ENCODE assay signal across 10 cellular contexts in the genomic region with DNA sequence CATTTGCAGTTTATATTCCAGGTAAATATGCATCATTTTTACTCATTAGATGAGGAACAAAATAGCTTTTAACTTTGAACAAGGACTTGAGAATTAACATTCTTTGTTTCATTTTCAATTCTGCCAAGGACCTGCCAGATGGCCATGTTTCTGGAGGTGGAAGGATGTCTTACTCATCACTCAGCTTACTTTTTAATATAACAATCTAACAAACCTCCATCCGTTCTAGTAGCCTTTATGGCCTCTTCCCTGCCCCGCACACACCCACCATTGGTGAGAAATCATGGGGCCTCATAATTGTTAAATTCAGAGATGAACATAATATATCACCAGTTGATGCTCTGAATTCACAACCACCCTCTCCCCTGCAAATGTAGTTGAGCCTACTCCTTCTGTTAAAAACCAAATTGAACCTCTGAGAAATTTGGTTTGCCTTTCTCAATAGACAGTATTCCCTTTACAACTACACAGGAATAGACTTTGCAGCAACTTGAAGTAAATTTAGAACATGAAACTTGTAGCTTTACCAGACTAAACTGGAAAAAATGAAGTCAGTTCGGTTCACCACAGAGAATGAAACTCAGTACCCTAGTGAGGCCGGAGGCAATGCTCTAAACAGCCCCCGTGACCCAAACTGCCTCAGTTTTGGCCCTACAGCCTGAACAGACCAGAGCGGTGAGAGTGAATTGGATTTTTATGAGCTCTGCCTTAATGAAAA. TPM values are rescaled to one million over a fixed set of nuclear protein-coding genes. Genes with fewer than 3 reads are reported as not detected.
DNase-seq lines count a peak whose midpoint lies in the region; ATAC-seq and TF ChIP-seq lines count a peak whose summit lies in the region.
"Had no signal": no experiment of that assay in that cellular context is flagged by ENCODE, and none has a peak within 500 bp of the region (broad histone marks: within the 10 kb centered on the region; RNA-seq: fewer than 3 reads in every experiment).

No MANE protein-coding gene starts in this region.

- H2BK5ac ChIP-seq in IMR-90 (ENCODE audit: low read depth, low read length, poor library complexity, severe bottlenecking), result no peak overlapping the region

- H3K79me1 ChIP-seq in IMR-90 (ENCODE audit: low read depth in 1 of 2, low read length in 2 of 2), result no peaks in the 10 kb centered on the region

- WGBS in IMR-90 (ENCODE audit: extremely low coverage in 2 of 2, insufficient read length in 1 of 2), 2 experiments, result no CpG with 5 or more reads among the region's 6 CpGs

- in situ Hi-C loops in IMR-90 (cut with MboI; ENCODE audit: low sequenced_read_pairs), result no loop called here

- H3K4me3 ChIP-seq in IMR-90 (ENCODE audit: insufficient read depth, low read depth, low read length), result no peak overlapping the region

- peaks cover 6% of the 10 kb centered on the region for H3K27me3 ChIP-seq in IMR-90 (ENCODE audit: control insufficient read depth, insufficient read depth, low read length)
- H3K27me3 ChIP-seq: brain microvascular endothelial cell had no signal

- H2AK9ac ChIP-seq in IMR-90 (replicated peaks; ENCODE audit: low read depth, low read length, poor library complexity), result no peak overlapping the region

- no peaks in the 10 kb centered on the region for H3K27me3 Mint-ChIP-seq in memory B cell
- no peaks in the 10 kb centered on the region for H3K27me3 Mint-ChIP-seq in naive thymus-derived CD8-positive, alpha-beta T cell
- no peaks in the 10 kb centered on the region for H3K27me3 Mint-ChIP-seq in endothelial cell (ENCODE audit: unreplicated experiment)

- H4K20me1 ChIP-seq in IMR-90 (ENCODE audit: insufficient read depth, low read length), result no peaks in the 10 kb centered on the region

- H4K8ac ChIP-seq in IMR-90 (ENCODE audit: low read depth in 2 of 2, low read length in 2 of 2), result no peak overlapping the region

- peak; percentile 81 for ATAC-seq in GM18870 (IDR thresholded peaks at IDR 0.05; ENCODE audit: unreplicated experiment)
- peak; percentile 90 for ATAC-seq in GM21786 (IDR thresholded peaks at IDR 0.05; ENCODE audit: unreplicated experiment)
- ATAC-seq in IMR-90 (ENCODE audit: low read depth), result peak; percentile 51; the same call in 1 of the 2 replicates
- no peak for ATAC-seq in memory B cell (ENCODE audit: low read depth)
- ATAC-seq in naive thymus-derived CD8-positive, alpha-beta T cell, result no peak
- no peak for ATAC-seq in omental fat pad (ENCODE audit: low FRiP score)
- ATAC-seq: Panc1 had no signal

- dilution Hi-C loops in IMR-90 (cut with HindIII; ENCODE audit: low sequenced_read_pairs, unreplicated experiment), result no loop called here

- no peak overlapping the region for H4K5ac ChIP-seq in IMR-90 (ENCODE audit: low read depth, low read length)

- H3K27ac Mint-ChIP-seq in memory B cell (peak overlapping the region; percentile 24), endothelial cell (ENCODE audit: unreplicated experiment) (no peak overlapping the region)
- peak overlapping the region in 1 of 10 donors; percentile 90 for H3K27ac Mint-ChIP-seq in naive thymus-derived CD8-positive, alpha-beta T cell

- no peaks in the 10 kb centered on the region for H3K4me1 ChIP-seq in IMR-90 (ENCODE audit: control insufficient read depth, insufficient read depth, low read length)

- H3K56ac ChIP-seq in IMR-90 (ENCODE audit: extremely low read depth, insufficient read depth, low read length), result no peak overlapping the region

- no peak overlapping the region for H3K9ac ChIP-seq in IMR-90 (ENCODE audit: low read depth, low read length)

- H3K27ac ChIP-seq in IMR-90 (ENCODE audit: insufficient read depth, low read length), result no peak overlapping the region
- H3K27ac ChIP-seq: brain microvascular endothelial cell had no signal

- H2AFZ ChIP-seq in IMR-90 (replicated peaks; ENCODE audit: low read length, poor library complexity), result no peak overlapping the region

- intact Hi-C loops in IMR-90 (cut with micrococcal nuclease), result no loop called here

- no peaks in the 10 kb centered on the region for H3K36me3 ChIP-seq in IMR-90 (ENCODE audit: control insufficient read depth, insufficient read depth, low read length)
- H3K36me3 ChIP-seq: brain microvascular endothelial cell had no signal

- H3K4me2 ChIP-seq in IMR-90 (ENCODE audit: low read depth, low read length), result no peak overlapping the region

- no peak overlapping the region for H3K18ac ChIP-seq in IMR-90 (ENCODE audit: low read depth, low read length)

- no peak overlapping the region for H3K4ac ChIP-seq in IMR-90 (ENCODE audit: low read depth, low read length)

- no peak overlapping the region for H2BK120ac ChIP-seq in IMR-90 (ENCODE audit: low read depth, low read length)

- H2BK15ac ChIP-seq in IMR-90 (ENCODE audit: low read depth, low read length), result no peak overlapping the region

- POLR2A ChIA-PET in IMR-90 (lab: Charles Lee; ENCODE audit: unreplicated experiment), result no interaction called here
- POLR2A ChIA-PET in naive thymus-derived CD8-positive, alpha-beta T cell (lab: Charles Lee), result no interaction called here

- H3K9me1 ChIP-seq in IMR-90 (ENCODE audit: insufficient read depth, low read length), result no peaks in the 10 kb centered on the region

- no peak overlapping the region for H3K23ac ChIP-seq in IMR-90 (ENCODE audit: low read depth, low read length)

- CTCF ChIA-PET in IMR-90 (lab: Yijun Ruan, JAX), result no interaction called here

- H3K9me3 ChIP-seq in IMR-90 (ENCODE audit: control insufficient read depth, insufficient read depth, low read length), result no peaks in the 10 kb centered on the region

- H3K4me1 Mint-ChIP-seq in memory B cell, result no peaks in the 10 kb centered on the region
- H3K4me1 Mint-ChIP-seq in naive thymus-derived CD8-positive, alpha-beta T cell, result no peaks in the 10 kb centered on the region
- peaks cover 2% of the 10 kb centered on the region for H3K4me1 Mint-ChIP-seq in endothelial cell (ENCODE audit: unreplicated experiment)

- no peak overlapping the region for H2BK20ac ChIP-seq in IMR-90 (ENCODE audit: low read depth, low read length)

- TF ChIP-seq CTCF in IMR-90 (conservative IDR thresholded peaks at IDR 0.05; ENCODE audit: low read depth, low read length) (no peak), endothelial cell (IDR thresholded peaks at IDR 0.05; ENCODE audit: unreplicated experiment) (no peak), omental fat pad (IDR thresholded peaks at IDR 0.05) (no peak)

- no peak overlapping the region for H2AK5ac ChIP-seq in IMR-90 (ENCODE audit: low read depth, low read length)

- no peak overlapping the region for H4K91ac ChIP-seq in IMR-90 (ENCODE audit: insufficient read depth, low read depth, low read length)

- H3K4me3 Mint-ChIP-seq in memory B cell (peak overlapping the region; percentile 66), endothelial cell (ENCODE audit: unreplicated experiment) (no peak overlapping the region)
- no peak overlapping the region for H3K4me3 Mint-ChIP-seq in naive thymus-derived CD8-positive, alpha-beta T cell

- H3K14ac ChIP-seq in IMR-90 (replicated peaks; ENCODE audit: low read depth, low read length), result no peak overlapping the region

- no peak for TF ChIP-seq POLR2A in IMR-90 (IDR thresholded peaks at IDR 0.05; ENCODE audit: low read depth, low read length)

- no peak for TF ChIP-seq RAD21 in IMR-90 (IDR thresholded peaks at IDR 0.05; ENCODE audit: low read length)

- no TSS peak for BruUV-seq in IMR-90 (replicated peaks; lab: Mats Ljungman, UMichigan)

- H3K36me3 Mint-ChIP-seq in memory B cell, result no peaks in the 10 kb centered on the region
- no peaks in the 10 kb centered on the region for H3K36me3 Mint-ChIP-seq in naive thymus-derived CD8-positive, alpha-beta T cell
- H3K36me3 Mint-ChIP-seq in endothelial cell (ENCODE audit: low read depth, unreplicated experiment), result no peaks in the 10 kb centered on the region

- DNase-seq in IMR-90 (peak; percentile 45), memory B cell (ENCODE audit: low spot score in 2 of 2) (no peak), endothelial cell (ENCODE audit: low spot score) (no peak), omental fat pad (ENCODE audit: low spot score) (no peak)
- DNase-seq in naive thymus-derived CD8-positive, alpha-beta T cell, result no peak
- DNase-seq: stimulated activated CD4-positive, alpha-beta T cell treated with anti-CD3 and anti-CD28 coated beads, Interleukin-4, amount 100 ng/mL, for 1 hour had no signal

- H3K9me3 Mint-ChIP-seq in memory B cell, result no peaks in the 10 kb centered on the region
- H3K9me3 Mint-ChIP-seq in naive thymus-derived CD8-positive, alpha-beta T cell, result no peaks in the 10 kb centered on the region
- no peaks in the 10 kb centered on the region for H3K9me3 Mint-ChIP-seq in endothelial cell (ENCODE audit: unreplicated experiment)

TF ChIP-seq in IMR-90, 13 proteins besides CTCF, POLR2A, EP300 and RAD21 (continues in another document):
- TF ChIP-seq FOS (IDR thresholded peaks at IDR 0.05; ENCODE audit: low read depth, low read length) (no peak), NFE2L2 (IDR thresholded peaks at IDR 0.05; ENCODE audit: low read depth, low read length) (no peak), MAFK (IDR thresholded peaks at IDR 0.05; ENCODE audit: low read depth, low read length) (no peak), SMC3 (IDR thresholded peaks at IDR 0.05; ENCODE audit: low read depth, low read length) (no peak), CEBPB (IDR thresholded peaks at IDR 0.05; ENCODE audit: low read depth, low read length) (no peak), RFX5 (IDR thresholded peaks at IDR 0.05; ENCODE audit: low read depth, low read length) (no peak), MXI1 (IDR thresholded peaks at IDR 0.05; ENCODE audit: borderline replicate concordance, low read depth, low read length) (no peak), BHLHE40 (IDR thresholded peaks at IDR 0.05; ENCODE audit: low read depth, low read length) (no peak)
- TF ChIP-seq, protein P1, sequence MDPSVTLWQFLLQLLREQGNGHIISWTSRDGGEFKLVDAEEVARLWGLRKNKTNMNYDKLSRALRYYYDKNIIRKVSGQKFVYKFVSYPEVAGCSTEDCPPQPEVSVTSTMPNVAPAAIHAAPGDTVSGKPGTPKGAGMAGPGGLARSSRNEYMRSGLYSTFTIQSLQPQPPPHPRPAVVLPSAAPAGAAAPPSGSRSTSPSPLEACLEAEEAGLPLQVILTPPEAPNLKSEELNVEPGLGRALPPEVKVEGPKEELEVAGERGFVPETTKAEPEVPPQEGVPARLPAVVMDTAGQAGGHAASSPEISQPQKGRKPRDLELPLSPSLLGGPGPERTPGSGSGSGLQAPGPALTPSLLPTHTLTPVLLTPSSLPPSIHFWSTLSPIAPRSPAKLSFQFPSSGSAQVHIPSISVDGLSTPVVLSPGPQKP (IDR thresholded peaks at IDR 0.05; ENCODE audit: borderline replicate concordance, low read depth, low read length), result no peak

RNA-seq across cellular contexts. Expression of a gene that starts 50.1 kb away (rescaled TPM):
- total RNA-seq in IMR-90 (2012; rRNA removed) (59.7 and 97.5 TPM in 2 replicates), endothelial cell (ENCODE audit: unreplicated experiment) (33.2 TPM), omental fat pad (100 to 1,000 TPM in 3 of 4 donors, 10 to 100 TPM in 1; 94.7 to 244 (median 166) TPM)
- 23.4 and 29.6 TPM in 2 replicates for polyA plus RNA-seq in IMR-90 (2012; rRNA removed)
- 5.8 and 9.0 TPM in 2 replicates for polyA plus RNA-seq in IMR-90 (2012; cell fraction: cytosol; rRNA removed)
- polyA plus RNA-seq in IMR-90 (2012; cell fraction: nucleus; rRNA removed; ENCODE audit: low replicate concordance), result 4.1 and 21.0 TPM in 2 replicates
- total RNA-seq in naive thymus-derived CD8-positive, alpha-beta T cell, result 10 to 100 TPM; 21.5 to 22.0 TPM
- polyA plus RNA-seq in naive thymus-derived CD8-positive, alpha-beta T cell, result 1 to 10 TPM; 6.5 to 8.6 (median 7.6) TPM

Comparison
In these comparisons a context has a peak if more than half of its experiments do, and no peak if none do; other contexts are left out.
1. ATAC-seq: peak in GM18870 (single experiment), GM21786 (single experiment) and IMR-90 (single experiment); none in memory B cell (single experiment), naive thymus-derived CD8-positive, alpha-beta T cell (0 of 2) and omental fat pad (single experiment).